ENCODE assay signal across 15 cellular contexts in genomic region chr18:46393230-46393629, GRCh38.
DNase-seq lines count a peak whose midpoint lies in the region; ATAC-seq and TF ChIP-seq lines count a peak whose summit lies in the region.
"Had no signal": no experiment of that assay in that cellular context is flagged by ENCODE, and none has a peak within 500 bp of the region (broad histone marks: within the 10 kb centered on the region; RNA-seq: fewer than 3 reads in every experiment).

No MANE protein-coding gene starts in this region.

- H3F3A ChIP-seq in GM23338 (replicated peaks; ENCODE audit: low read depth) (no peaks in the 10 kb centered on the region), SU-DHL-6 (ENCODE audit: insufficient read depth) (no peaks in the 10 kb centered on the region)

- ATAC-seq in GM23338 (peak; percentile 97), upper lobe of right lung (no peak)
- no peak for ATAC-seq in activated T-cell treated with anti-CD3 and anti-CD28 coated beads, Interleukin-2, amount 50 U/mL, for 4 hours

- intact Hi-C loops in upper lobe of right lung (cut with DNase I), result no loop called here

- no peaks in the 10 kb centered on the region for H3K9me3 ChIP-seq in BLaER1 treated with 17β-estradiol and CSF1 and Interleukin-3, amounts not matched to agents 10 nM and 100 nM (replicated peaks in 1 of 11)
- H3K9me3 ChIP-seq in SU-DHL-6 (ENCODE audit: insufficient read depth, low read length) (no peaks in the 10 kb centered on the region), upper lobe of right lung (no peaks in the 10 kb centered on the region)
- no peaks in the 10 kb centered on the region for H3K9me3 ChIP-seq in CD8-positive, alpha-beta memory T cell (ENCODE audit: low read length)
- H3K9me3 ChIP-seq: psoas muscle had no signal

- no peaks in the 10 kb centered on the region for H3K27me3 Mint-ChIP-seq in GM23338 (ENCODE audit: insufficient read depth, low read depth, poor library complexity)
- H3K27me3 Mint-ChIP-seq in CD8-positive, alpha-beta memory T cell, result no peaks in the 10 kb centered on the region
- H3K27me3 Mint-ChIP-seq in activated T-cell treated with anti-CD3 and anti-CD28 coated beads, Interleukin-2, amount 50 U/mL, for 4 hours (ENCODE audit: low read depth), result peaks cover 3% of the 10 kb centered on the region

- H3K4me3 ChIP-seq in BLaER1 treated with 17β-estradiol and CSF1 and Interleukin-3, amounts not matched to agents 10 nM and 100 nM, result no peak overlapping the region
- H3K4me3 ChIP-seq in GM23338 (no peak overlapping the region), SU-DHL-6 (ENCODE audit: insufficient read depth, low read length, poor library complexity, severe bottlenecking) (no peak overlapping the region), upper lobe of right lung (no peak overlapping the region)
- H3K4me3 ChIP-seq in CD8-positive, alpha-beta memory T cell (ENCODE audit: low read length), result no peak overlapping the region
- H3K4me3 ChIP-seq: psoas muscle had no signal

- H3K4me1 Mint-ChIP-seq in GM23338, result no peaks in the 10 kb centered on the region
- peaks cover 5 to 11% (median 10%) of the 10 kb centered on the region in 3 donors for H3K4me1 Mint-ChIP-seq in CD8-positive, alpha-beta memory T cell
- no peaks in the 10 kb centered on the region for H3K4me1 Mint-ChIP-seq in activated T-cell treated with anti-CD3 and anti-CD28 coated beads, Interleukin-2, amount 50 U/mL, for 4 hours (ENCODE audit: low read depth)

- H3K27ac ChIP-seq in BLaER1 treated with 17β-estradiol and CSF1 and Interleukin-3, amounts not matched to agents 10 nM and 100 nM, result peak overlapping the region in 5 of 11 experiments; percentile 11 to 45 (median 36); a peak in 6 of 22 replicates
- H3K27ac ChIP-seq in GM23338 (ENCODE audit: low read depth) (no peak overlapping the region), SU-DHL-6 (ENCODE audit: low read depth, low read length) (no peak overlapping the region), upper lobe of right lung (no peak overlapping the region)
- no peak overlapping the region for H3K27ac ChIP-seq in CD8-positive, alpha-beta memory T cell (ENCODE audit: low read depth, low read length)
- H3K27ac ChIP-seq: psoas muscle, VCaP had no signal

- DNase-seq in GM23338 (ENCODE audit: low spot score) (peak; percentile 81), iPS-NIHi11 (ENCODE audit: low spot score) (peak; percentile 83), kidney glomerular epithelial cell (lab: John Stamatoyannopoulos, UW) (no peak), upper lobe of right lung (no peak)
- no peak for DNase-seq in CD8-positive, alpha-beta memory T cell
- DNase-seq in activated T-cell treated with anti-CD3 and anti-CD28 coated beads, Interleukin-2, amount 50 U/mL, for 4 hours, result no peak
- DNase-seq: anterior cingulate cortex; NCI-H226; psoas muscle; SHP77; stimulated activated CD4-positive, alpha-beta T cell treated with anti-CD3 and anti-CD28 coated beads, Interleukin-2, amount 100 ng/mL, for 48 hours; stimulated activated naive CD4-positive, alpha-beta T cell treated with Interleukin-2 at 50 U/mL for 16 hours had no signal

- H3K4me2 ChIP-seq in BLaER1 treated with 17β-estradiol and CSF1 and Interleukin-3, amounts not matched to agents 10 nM and 100 nM, result peak overlapping the region; percentile 20 to 64 (median 57); a peak in 16 of 22 replicates
- H3K4me2 ChIP-seq in GM23338, result no peak overlapping the region
- no peak overlapping the region for H3K4me2 ChIP-seq in SU-DHL-6 (ENCODE audit: low read depth, low read length, poor library complexity, severe bottlenecking)

- TF ChIP-seq CTCF in GM23338 (conservative IDR thresholded peaks at IDR 0.05; ENCODE audit: low read depth in 2 of 2), result peak; percentile 65 to 89
- peak; percentile 36 for TF ChIP-seq CTCF in SU-DHL-6 (IDR thresholded peaks at IDR 0.05; ENCODE audit: insufficient read depth, low read length, poor library complexity, severe bottlenecking)
- TF ChIP-seq CTCF in upper lobe of right lung (IDR thresholded peaks at IDR 0.05), result no peak

- no peak overlapping the region for H3K27ac Mint-ChIP-seq in GM23338
- no peak overlapping the region for H3K27ac Mint-ChIP-seq in CD8-positive, alpha-beta memory T cell

- H3K4me1 ChIP-seq in BLaER1 treated with 17β-estradiol and CSF1 and Interleukin-3, amounts not matched to agents 10 nM and 100 nM, result peaks cover 39 to 52% (median 49%) of the 10 kb centered on the region in 10 experiments
- H3K4me1 ChIP-seq in GM23338 (ENCODE audit: insufficient read depth), result no peaks in the 10 kb centered on the region
- H3K4me1 ChIP-seq in CD8-positive, alpha-beta memory T cell (ENCODE audit: insufficient read depth, low read length), result no peaks in the 10 kb centered on the region
- H3K4me1 ChIP-seq in upper lobe of right lung, result no peaks in the 10 kb centered on the region

- H3K79me2 ChIP-seq in GM23338 (replicated peaks; ENCODE audit: insufficient read depth) (no peaks in the 10 kb centered on the region), SU-DHL-6 (ENCODE audit: insufficient read depth, low read length) (no peaks in the 10 kb centered on the region)

- no peaks in the 10 kb centered on the region for H3K27me3 ChIP-seq in BLaER1 treated with 17β-estradiol and CSF1 and Interleukin-3, amounts not matched to agents 10 nM and 100 nM
- H3K27me3 ChIP-seq in GM23338 (ENCODE audit: insufficient read depth), result no peaks in the 10 kb centered on the region
- H3K27me3 ChIP-seq in SU-DHL-6 (ENCODE audit: low read length), result no peaks in the 10 kb centered on the region
- H3K27me3 ChIP-seq in CD8-positive, alpha-beta memory T cell (ENCODE audit: insufficient read depth, low read length, poor library complexity, severe bottlenecking), result no peaks in the 10 kb centered on the region
- no peaks in the 10 kb centered on the region for H3K27me3 ChIP-seq in upper lobe of right lung

- H3K9ac ChIP-seq in BLaER1 treated with 17β-estradiol and CSF1 and Interleukin-3, amounts not matched to agents 10 nM and 100 nM, result no peak overlapping the region
- H3K9ac ChIP-seq in SU-DHL-6 (ENCODE audit: low read length), result no peak overlapping the region

- no peaks in the 10 kb centered on the region for H3K9me2 ChIP-seq in GM23338 (ENCODE audit: insufficient read depth)
- H3K9me2 ChIP-seq in SU-DHL-6 (replicated peaks; ENCODE audit: insufficient read depth, low read length), result no peaks in the 10 kb centered on the region

- POLR2A ChIA-PET in CD8-positive, alpha-beta memory T cell (lab: Charles Lee), result no interaction called here

- CTCF ChIA-PET in CD8-positive, alpha-beta memory T cell (lab: Charles Lee), result no interaction called here

- no peaks in the 10 kb centered on the region for H3K36me3 Mint-ChIP-seq in GM23338 (ENCODE audit: low read depth)
- no peaks in the 10 kb centered on the region for H3K36me3 Mint-ChIP-seq in CD8-positive, alpha-beta memory T cell
- H3K36me3 Mint-ChIP-seq in activated T-cell treated with anti-CD3 and anti-CD28 coated beads, Interleukin-2, amount 50 U/mL, for 4 hours (ENCODE audit: insufficient read depth), result no peaks in the 10 kb centered on the region

- no peak overlapping the region for H3K4me3 Mint-ChIP-seq in GM23338
- no peak overlapping the region for H3K4me3 Mint-ChIP-seq in CD8-positive, alpha-beta memory T cell
- no peak overlapping the region for H3K4me3 Mint-ChIP-seq in activated T-cell treated with anti-CD3 and anti-CD28 coated beads, Interleukin-2, amount 50 U/mL, for 4 hours

- H4K20me1 ChIP-seq in BLaER1 treated with 17β-estradiol and CSF1 and Interleukin-3, amounts not matched to agents 10 nM and 100 nM, result peaks cover 0 to 80% (median 39%) of the 10 kb centered on the region in 11 experiments; a peak in 16 of 22 replicates
- H4K20me1 ChIP-seq in GM23338 (replicated peaks; ENCODE audit: insufficient read depth) (0 out of 2 replicates have a peak, but pooled peaks cover 5% of the 10 kb centered on the region), SU-DHL-6 (ENCODE audit: low read depth, low read length) (no peaks in the 10 kb centered on the region)

- H2AFZ ChIP-seq in GM23338 (no peak overlapping the region), SU-DHL-6 (ENCODE audit: low read depth, low read length, severe bottlenecking) (no peak overlapping the region)

- peaks cover 0 to 62% (median 39%) of the 10 kb centered on the region in 11 experiments; a peak in 14 of 22 replicates for H3K36me3 ChIP-seq in BLaER1 treated with 17β-estradiol and CSF1 and Interleukin-3, amounts not matched to agents 10 nM and 100 nM
- H3K36me3 ChIP-seq in GM23338 (ENCODE audit: insufficient read depth) (no peaks in the 10 kb centered on the region), SU-DHL-6 (ENCODE audit: low read length) (no peaks in the 10 kb centered on the region), upper lobe of right lung (no peaks in the 10 kb centered on the region)
- no peaks in the 10 kb centered on the region for H3K36me3 ChIP-seq in CD8-positive, alpha-beta memory T cell (ENCODE audit: insufficient read depth, low read length)

- H3K9me3 Mint-ChIP-seq in GM23338, result no peaks in the 10 kb centered on the region
- H3K9me3 Mint-ChIP-seq in CD8-positive, alpha-beta memory T cell, result peaks cover 0 to 3% (median 0%) of the 10 kb centered on the region in 5 donors
- no peaks in the 10 kb centered on the region for H3K9me3 Mint-ChIP-seq in activated T-cell treated with anti-CD3 and anti-CD28 coated beads, Interleukin-2, amount 50 U/mL, for 4 hours

TF ChIP-seq in GM23338, 12 proteins besides CTCF, POLR2A, EP300 and RAD21 (continues in another document):
- TF ChIP-seq ZNF331 (CRISPR knock-in tag; IDR thresholded peaks at IDR 0.05; ENCODE audit: low read depth), result no peak
- TF ChIP-seq POLR2AphosphoS5 (IDR thresholded peaks at IDR 0.05; ENCODE audit: low read depth), result no peak

Comparison
In these comparisons a context has a peak if more than half of its experiments do, and no peak if none do; other contexts are left out.
1. H3K4me2 ChIP-seq: peak in BLaER1 treated with 17β-estradiol and CSF1 and Interleukin-3, amounts not matched to agents 10 nM and 100 nM (11 of 11); none in GM23338 (single experiment) and SU-DHL-6 (single experiment).
2. DNase-seq: peak in GM23338 (single experiment) and iPS-NIHi11 (single experiment); none in kidney glomerular epithelial cell (single experiment), CD8-positive, alpha-beta memory T cell (0 of 5), activated T-cell treated with anti-CD3 and anti-CD28 coated beads, Interleukin-2, amount 50 U/mL, for 4 hours (single experiment) and upper lobe of right lung (single experiment).